8 cellular contexts compared by ENCODE assay signal in genomic region chr5:143398053-143398355, GRCh38. TPM values are rescaled to one million over a fixed set of nuclear protein-coding genes. Genes with fewer than 3 reads are reported as not detected.
DNase-seq lines count a peak whose midpoint lies in the region; ATAC-seq and TF ChIP-seq lines count a peak whose summit lies in the region.

No MANE protein-coding gene starts in this region.

- H3K4me3 ChIP-seq in foreskin fibroblast (ENCODE audit: low read depth in 1 of 2, low read length in 2 of 2), result peak overlapping the region; percentile 84 to 85

- POLR2A ChIA-PET in activated CD4-positive, alpha-beta T cell treated with anti-CD3 and anti-CD28 coated beads for 36 hours (lab: Charles Lee), result no interaction called here
- POLR2A ChIA-PET in activated CD4-positive, alpha-beta memory T cell treated with anti-CD3 and anti-CD28 coated beads, Interleukin-2, amount 10 ng/mL, durations not matched to agents 7 days and 5 days (lab: Charles Lee), result interaction anchor here (1.1 kb wide), 1 partner anchor 44 kb away, joined by 3 read pairs; no protein-coding TSS in a partner anchor

- no peak for TF ChIP-seq CTCF in foreskin fibroblast (IDR thresholded peaks at IDR 0.05; ENCODE audit: low read depth, low read length)

- intact Hi-C loops in activated CD4-positive, alpha-beta T cell treated with anti-CD3 and anti-CD28 coated beads for 36 hours (cut with DNase I, micrococcal nuclease), result no loop called here

- peak overlapping the region; percentile 91 for H3K4me3 Mint-ChIP-seq in activated CD4-positive, alpha-beta T cell treated with anti-CD3 and anti-CD28 coated beads for 36 hours
- H3K4me3 Mint-ChIP-seq in activated CD4-positive, alpha-beta memory T cell treated with anti-CD3 and anti-CD28 coated beads, Interleukin-2, amount 10 ng/mL, durations not matched to agents 7 days and 5 days, result peak overlapping the region; percentile 75
- peak overlapping the region; percentile 87 for H3K4me3 Mint-ChIP-seq in stimulated activated memory B cell treated with anti-CD40 and anti-IgM and Interleukin-4, amounts not matched to agents 10 μg/mL and 1 μg/mL and 100 μg/mL, for 72 hours

- no peaks in the 10 kb centered on the region for H3K9me3 Mint-ChIP-seq in activated CD4-positive, alpha-beta T cell treated with anti-CD3 and anti-CD28 coated beads for 36 hours (ENCODE audit: low read depth)
- no peaks in the 10 kb centered on the region for H3K9me3 Mint-ChIP-seq in activated CD4-positive, alpha-beta memory T cell treated with anti-CD3 and anti-CD28 coated beads, Interleukin-2, amount 10 ng/mL, durations not matched to agents 7 days and 5 days
- H3K9me3 Mint-ChIP-seq in stimulated activated memory B cell treated with anti-CD40 and anti-IgM and Interleukin-4, amounts not matched to agents 10 μg/mL and 1 μg/mL and 100 μg/mL, for 72 hours, result no peaks in the 10 kb centered on the region

- peaks cover 33% of the 10 kb centered on the region for H3K36me3 Mint-ChIP-seq in activated CD4-positive, alpha-beta T cell treated with anti-CD3 and anti-CD28 coated beads for 36 hours (ENCODE audit: low read depth)
- H3K36me3 Mint-ChIP-seq in activated CD4-positive, alpha-beta memory T cell treated with anti-CD3 and anti-CD28 coated beads, Interleukin-2, amount 10 ng/mL, durations not matched to agents 7 days and 5 days (ENCODE audit: low read depth), result peaks cover 45% of the 10 kb centered on the region
- peaks cover 10% of the 10 kb centered on the region for H3K36me3 Mint-ChIP-seq in stimulated activated memory B cell treated with anti-CD40 and anti-IgM and Interleukin-4, amounts not matched to agents 10 μg/mL and 1 μg/mL and 100 μg/mL, for 72 hours

- H3K27me3 Mint-ChIP-seq in activated CD4-positive, alpha-beta T cell treated with anti-CD3 and anti-CD28 coated beads for 36 hours, result no peaks in the 10 kb centered on the region
- H3K27me3 Mint-ChIP-seq in activated CD4-positive, alpha-beta memory T cell treated with anti-CD3 and anti-CD28 coated beads, Interleukin-2, amount 10 ng/mL, durations not matched to agents 7 days and 5 days, result no peaks in the 10 kb centered on the region
- H3K27me3 Mint-ChIP-seq in stimulated activated memory B cell treated with anti-CD40 and anti-IgM and Interleukin-4, amounts not matched to agents 10 μg/mL and 1 μg/mL and 100 μg/mL, for 72 hours, result no peaks in the 10 kb centered on the region

- CTCF ChIA-PET in activated CD4-positive, alpha-beta T cell treated with anti-CD3 and anti-CD28 coated beads for 36 hours (lab: Charles Lee), result interaction anchor here (1.0 to 2.0 kb wide), 4 partner anchors 182 to 389 kb away, joined by 3 to 5 read pairs (median 3); no protein-coding TSS in a partner anchor
- CTCF ChIA-PET in activated CD4-positive, alpha-beta memory T cell treated with anti-CD3 and anti-CD28 coated beads, Interleukin-2, amount 10 ng/mL, durations not matched to agents 7 days and 5 days (lab: Charles Lee), result interaction anchor here (0.9 to 2.1 kb wide), 2 partner anchors 395 kb away, joined by 5 to 8 read pairs; no protein-coding TSS in a partner anchor

- ATAC-seq in activated CD4-positive, alpha-beta T cell treated with anti-CD3 and anti-CD28 coated beads for 36 hours, result no peak
- ATAC-seq in stimulated activated memory B cell treated with anti-CD40 and anti-IgM and Interleukin-4, amounts not matched to agents 10 μg/mL and 1 μg/mL and 100 μg/mL, for 72 hours, result no peak
- ATAC-seq in HG03045 (IDR thresholded peaks at IDR 0.05; ENCODE audit: unreplicated experiment) (no peak), HG03469 (IDR thresholded peaks at IDR 0.05; ENCODE audit: unreplicated experiment) (no peak)

- DNase-seq in activated CD4-positive, alpha-beta T cell treated with anti-CD3 and anti-CD28 coated beads for 36 hours, result no peak
- no peak for DNase-seq in activated CD4-positive, alpha-beta T cell treated with anti-CD3 and anti-CD28 coated beads, Interleukin-2, amount 50 U/mL, for 48 hours
- DNase-seq in activated CD4-positive, alpha-beta memory T cell treated with anti-CD3 and anti-CD28 coated beads, Interleukin-2, amount 10 ng/mL, durations not matched to agents 7 days and 5 days, result no peak
- no peak for DNase-seq in foreskin fibroblast
- DNase-seq in ecto neural progenitor cell (ENCODE audit: low spot score), result no peak

- peaks cover 63% of the 10 kb centered on the region for H3K4me1 Mint-ChIP-seq in activated CD4-positive, alpha-beta T cell treated with anti-CD3 and anti-CD28 coated beads for 36 hours
- H3K4me1 Mint-ChIP-seq in activated CD4-positive, alpha-beta memory T cell treated with anti-CD3 and anti-CD28 coated beads, Interleukin-2, amount 10 ng/mL, durations not matched to agents 7 days and 5 days, result peaks cover 66% of the 10 kb centered on the region
- H3K4me1 Mint-ChIP-seq in stimulated activated memory B cell treated with anti-CD40 and anti-IgM and Interleukin-4, amounts not matched to agents 10 μg/mL and 1 μg/mL and 100 μg/mL, for 72 hours, result peaks cover 67% of the 10 kb centered on the region

- H3K27ac Mint-ChIP-seq in activated CD4-positive, alpha-beta T cell treated with anti-CD3 and anti-CD28 coated beads for 36 hours, result no peak overlapping the region
- no peak overlapping the region for H3K27ac Mint-ChIP-seq in activated CD4-positive, alpha-beta memory T cell treated with anti-CD3 and anti-CD28 coated beads, Interleukin-2, amount 10 ng/mL, durations not matched to agents 7 days and 5 days
- no peak overlapping the region for H3K27ac Mint-ChIP-seq in stimulated activated memory B cell treated with anti-CD40 and anti-IgM and Interleukin-4, amounts not matched to agents 10 μg/mL and 1 μg/mL and 100 μg/mL, for 72 hours

RNA-seq across cellular contexts. Expression of gene NR3C1, which starts 5.5 kb away (rescaled TPM):
- 10 to 100 TPM; 47.1 to 53.9 TPM for total RNA-seq in activated CD4-positive, alpha-beta T cell treated with anti-CD3 and anti-CD28 coated beads for 36 hours
- 10 to 100 TPM; 79.3 to 81.6 TPM for total RNA-seq in activated CD4-positive, alpha-beta memory T cell treated with anti-CD3 and anti-CD28 coated beads, Interleukin-2, amount 10 ng/mL, durations not matched to agents 7 days and 5 days
